ENCODE assay signal across 9 cellular contexts in genomic region chr17:50948711-50949110, GRCh38.
DNase-seq lines count a peak whose midpoint lies in the region; ATAC-seq and TF ChIP-seq lines count a peak whose summit lies in the region.
"Had no signal": no experiment of that assay in that cellular context is flagged by ENCODE, and none has a peak within 500 bp of the region (broad histone marks: within the 10 kb centered on the region; RNA-seq: fewer than 3 reads in every experiment).

No MANE protein-coding gene starts in this region.

- POLR2A ChIA-PET in T-cell (lab: Charles Lee), result interaction anchor here (0.6 to 1.8 kb wide), 2 partner anchors 83 to 86 kb away, joined by 3 to 9 read pairs; partner anchors contain the start of gene TOB1 (in 1 of the 2)

- H3K4me3 ChIP-seq in right atrium auricular region (no peak overlapping the region), sigmoid colon (no peak overlapping the region)

- ATAC-seq in T-cell (replicated peaks in 1 of 4), result no peak
- ATAC-seq in esophagus mucosa, result no peak

- CTCF ChIA-PET in T-cell (lab: Charles Lee), result interaction anchor here (0.6 to 3.2 kb wide), 6 partner anchors 15 to 103 kb away, joined by 3 to 24 read pairs (median 3); no protein-coding TSS in a partner anchor

- DNase-seq in CD14-positive monocyte (ENCODE audit: low spot score) (no peak), T-cell (peak in 1 of 34 experiments; percentile 9), right atrium auricular region (ENCODE audit: low spot score) (no peak), sigmoid colon (no peak), NCI-H2227 (lab: John Stamatoyannopoulos, UW; ENCODE audit: unreplicated experiment) (no peak), GM13976 (ENCODE audit: low spot score) (no peak)
- DNase-seq in activated CD4-positive, CD25-positive, alpha-beta regulatory T cell (lab: John Stamatoyannopoulos, UW), result no peak
- DNase-seq: cortex of kidney had no signal

- H3K4me1 ChIP-seq in right atrium auricular region (peaks cover 0 to 49% of the 10 kb centered on the region in 2 donors), sigmoid colon (peaks cover 0 to 51% (median 48%) of the 10 kb centered on the region in 4 donors)

- H3K9me3 Mint-ChIP-seq in CD14-positive monocyte (no peaks in the 10 kb centered on the region), T-cell (no peaks in the 10 kb centered on the region)

- H3K27ac Mint-ChIP-seq in CD14-positive monocyte (peak overlapping the region in 6 of 7 donors; percentile 24 to 68 (median 58)), T-cell (peak overlapping the region; percentile 69 to 76)

- peaks cover 0 to 1% of the 10 kb centered on the region in 2 donors for H3K36me3 Mint-ChIP-seq in CD14-positive monocyte
- no peaks in the 10 kb centered on the region for H3K36me3 Mint-ChIP-seq in T-cell

- no peak for TF ChIP-seq CTCF in CD14-positive monocyte (IDR thresholded peaks at IDR 0.05)
- no peak for TF ChIP-seq CTCF in right atrium auricular region (IDR thresholded peaks at IDR 0.05)
- TF ChIP-seq CTCF in sigmoid colon (IDR thresholded peaks at IDR 0.05), result no peak
- no peak for TF ChIP-seq CTCF in GM13976 (IDR thresholded peaks at IDR 0.05; ENCODE audit: borderline replicate concordance, control extremely low read depth, extremely low read depth, insufficient read depth, missing control alignments)

- peaks cover 58% of the 10 kb centered on the region for H3K4me1 Mint-ChIP-seq in CD14-positive monocyte
- H3K4me1 Mint-ChIP-seq in T-cell, result peaks cover 35 to 41% (median 38%) of the 10 kb centered on the region in 3 donors

- no peak for TF ChIP-seq POLR2A in sigmoid colon (IDR thresholded peaks at IDR 0.05)

- H3K36me3 ChIP-seq in right atrium auricular region (no peaks in the 10 kb centered on the region), sigmoid colon (no peaks in the 10 kb centered on the region)

- H3K4me3 Mint-ChIP-seq in CD14-positive monocyte (no peak overlapping the region), T-cell (no peak overlapping the region)

- peak overlapping the region; percentile 75 to 86 for H3K27ac ChIP-seq in right atrium auricular region
- H3K27ac ChIP-seq in sigmoid colon, result peak overlapping the region; percentile 82 to 92 (median 84)

- in situ Hi-C loops in GM13976 (cut with MboI; ENCODE audit: low sequenced_read_pairs, unreplicated experiment), result no loop called here

- no peak for TF ChIP-seq EP300 in sigmoid colon (IDR thresholded peaks at IDR 0.05)

- H3K9me3 ChIP-seq in right atrium auricular region (no peaks in the 10 kb centered on the region), sigmoid colon (no peaks in the 10 kb centered on the region)

- peaks cover 0 to 9% (median 2%) of the 10 kb centered on the region in 3 donors for H3K27me3 Mint-ChIP-seq in CD14-positive monocyte (ENCODE audit: low read depth in 3 of 3)
- H3K27me3 Mint-ChIP-seq in T-cell, result no peaks in the 10 kb centered on the region

- H3K27me3 ChIP-seq in right atrium auricular region (no peaks in the 10 kb centered on the region), sigmoid colon (no peaks in the 10 kb centered on the region)

- intact Hi-C loops in CD14-positive monocyte (cut with micrococcal nuclease) (no loop called here), sigmoid colon (cut with DNase I) (loop anchor here (2.0 kb wide), 1 partner anchor 84 kb away; no protein-coding TSS in a partner anchor)

- WGBS in sigmoid colon, 2 donors, result 86 to 92% methylated on average over 13 of the region's 13 CpGs
